In genomic region chr1:45979074-45979777, GRCh38 we compare ENCODE assay signal across 11 cellular contexts.
A peak's percentile ranks its signal among the peaks of the same experiment; 100 is the strongest.
DNase-seq lines count a peak whose midpoint lies in the region; ATAC-seq, FAIRE-seq and TF ChIP-seq lines count a peak whose summit lies in the region.
"Had no signal": no experiment of that assay in that cellular context is flagged by ENCODE, and none has a peak within 500 bp of the region (broad histone marks: within the 10 kb centered on the region; RNA-seq: fewer than 3 reads in every experiment).

No MANE protein-coding gene starts in this region.

- no peak overlapping the region for H3K27ac Mint-ChIP-seq in activated CD4-positive, alpha-beta T cell treated with anti-CD3 and anti-CD28 coated beads, Interleukin-2, amount 10 ng/mL, durations not matched to agents 24 days and 14 days

- no peak overlapping the region for H4K5ac ChIP-seq in IMR-90 (ENCODE audit: low read depth, low read length)

- no peak overlapping the region for H2AFZ ChIP-seq in IMR-90 (replicated peaks; ENCODE audit: low read length, poor library complexity)

- CTCF ChIA-PET in IMR-90 (lab: Yijun Ruan, JAX): no interaction called here

- no peak overlapping the region for H3K9ac ChIP-seq in IMR-90 (ENCODE audit: low read depth, low read length)
- no peak overlapping the region for H3K9ac ChIP-seq in duodenal mucosa (ENCODE audit: low read depth in 1 of 2, low read length in 2 of 2)

- no peak for FAIRE-seq in GM12891 (lab: Jason Lieb, UNC)
- FAIRE-seq: TTC549 had no signal

- in situ Hi-C loops in IMR-90 (cut with MboI; ENCODE audit: low sequenced_read_pairs): no loop called here

- intact Hi-C loops in IMR-90 (cut with micrococcal nuclease): no loop called here
- intact Hi-C loops in activated CD4-positive, alpha-beta T cell treated with anti-CD3 and anti-CD28 coated beads, Interleukin-2, amount 10 ng/mL, durations not matched to agents 24 days and 14 days (cut with micrococcal nuclease): no loop called here

- peaks cover 1% of the 10 kb centered on the region; the same call in 1 of the 2 replicates for H3K36me3 ChIP-seq in IMR-90 (ENCODE audit: control insufficient read depth, insufficient read depth, low read length)
- no peaks in the 10 kb centered on the region for H3K36me3 ChIP-seq in duodenal mucosa (ENCODE audit: control insufficient read depth in 1 of 2, insufficient read depth in 2 of 2, low read length in 2 of 2)

- H2AK9ac ChIP-seq in IMR-90 (replicated peaks; ENCODE audit: low read depth, low read length, poor library complexity): no peak overlapping the region

- H2BK120ac ChIP-seq in IMR-90 (ENCODE audit: low read depth, low read length): no peak overlapping the region

- H3K14ac ChIP-seq in IMR-90 (replicated peaks; ENCODE audit: low read depth, low read length): no peak overlapping the region

- no peak for TF ChIP-seq CTCF in IMR-90 (conservative IDR thresholded peaks at IDR 0.05; ENCODE audit: low read depth, low read length)

- H3K9me1 ChIP-seq in IMR-90 (ENCODE audit: insufficient read depth, low read length): no peaks in the 10 kb centered on the region

- no peak overlapping the region for H2BK15ac ChIP-seq in IMR-90 (ENCODE audit: low read depth, low read length)

- peaks cover 16 to 23% of the 10 kb centered on the region in 2 experiments; a peak in 3 of 4 replicates for H3K79me1 ChIP-seq in IMR-90 (ENCODE audit: low read depth in 1 of 2, low read length in 2 of 2)

- H3K4me3 ChIP-seq in IMR-90 (ENCODE audit: insufficient read depth, low read depth, low read length) (no peak overlapping the region), duodenal mucosa (ENCODE audit: low read depth in 1 of 2, low read length in 2 of 2) (no peak overlapping the region)

- H3K4me2 ChIP-seq in IMR-90 (ENCODE audit: low read depth, low read length): no peak overlapping the region

- ATAC-seq in IMR-90 (ENCODE audit: low read depth): peak; percentile 64
- ATAC-seq: activated T-cell treated with anti-CD3 and anti-CD28 coated beads, Interleukin-2, amount 50 U/mL, for 72 hours had no signal

- H3K18ac ChIP-seq in IMR-90 (ENCODE audit: low read depth, low read length): no peak overlapping the region

- no peaks in the 10 kb centered on the region for H3K27me3 Mint-ChIP-seq in activated CD4-positive, alpha-beta T cell treated with anti-CD3 and anti-CD28 coated beads, Interleukin-2, amount 10 ng/mL, durations not matched to agents 24 days and 14 days

- peak; percentile 77 for DNase-seq in IMR-90
- DNase-seq in NCI-H510A (lab: John Stamatoyannopoulos, UW): peak; percentile 64
- peak; percentile 85 for DNase-seq in renal cortical epithelial cell (ENCODE audit: low read depth)
- DNase-seq in GM12891 (ENCODE audit: insufficient read length, low spot score): no peak
- DNase-seq in activated CD4-positive, alpha-beta T cell treated with anti-CD3 and anti-CD28 coated beads, Interleukin-2, amount 10 ng/mL, durations not matched to agents 24 days and 14 days: no peak
- no peak for DNase-seq in OCI-M2 (lab: John Stamatoyannopoulos, UW; ENCODE audit: unreplicated experiment)
- no peak for DNase-seq in hypothalamus (lab: John Stamatoyannopoulos, UW)
- DNase-seq: activated T-cell treated with anti-CD3 and anti-CD28 coated beads, Interleukin-2, amount 50 U/mL, for 72 hours had no signal

- H3K27me3 ChIP-seq in IMR-90 (ENCODE audit: control insufficient read depth, insufficient read depth, low read length): no peaks in the 10 kb centered on the region
- H3K27me3 ChIP-seq in duodenal mucosa (ENCODE audit: control insufficient read depth in 1 of 2, insufficient read depth in 2 of 2, low read length in 2 of 2): no peaks in the 10 kb centered on the region
- H3K27me3 ChIP-seq: neutrophil had no signal

- H4K91ac ChIP-seq in IMR-90 (ENCODE audit: insufficient read depth, low read depth, low read length): no peak overlapping the region

- dilution Hi-C loops in IMR-90 (cut with HindIII; ENCODE audit: low sequenced_read_pairs, unreplicated experiment): no loop called here

- no peak overlapping the region for H2BK5ac ChIP-seq in IMR-90 (ENCODE audit: low read depth, low read length, poor library complexity, severe bottlenecking)

- POLR2A ChIA-PET in IMR-90 (lab: Charles Lee; ENCODE audit: unreplicated experiment): no interaction called here

- TF ChIP-seq RAD21 in IMR-90 (IDR thresholded peaks at IDR 0.05; ENCODE audit: low read length): no peak

- H3K36me3 Mint-ChIP-seq in activated CD4-positive, alpha-beta T cell treated with anti-CD3 and anti-CD28 coated beads, Interleukin-2, amount 10 ng/mL, durations not matched to agents 24 days and 14 days (ENCODE audit: low read depth): peaks cover 2% of the 10 kb centered on the region

- H3K27ac ChIP-seq in IMR-90 (ENCODE audit: insufficient read depth, low read length): no peak overlapping the region
- H3K27ac ChIP-seq in duodenal mucosa (ENCODE audit: low read depth, low read length): peak overlapping the region; percentile 39
- H3K27ac ChIP-seq: neutrophil had no signal

- H3K4ac ChIP-seq in IMR-90 (ENCODE audit: low read depth, low read length): no peak overlapping the region

- no peak overlapping the region for H3K56ac ChIP-seq in IMR-90 (ENCODE audit: extremely low read depth, insufficient read depth, low read length)

- no peaks in the 10 kb centered on the region for H3K4me1 Mint-ChIP-seq in activated CD4-positive, alpha-beta T cell treated with anti-CD3 and anti-CD28 coated beads, Interleukin-2, amount 10 ng/mL, durations not matched to agents 24 days and 14 days

- BruUV-seq in IMR-90 (replicated peaks; lab: Mats Ljungman, UMichigan): no TSS peak

- no peak overlapping the region for H4K8ac ChIP-seq in IMR-90 (ENCODE audit: low read depth in 2 of 2, low read length in 2 of 2)

- no peak overlapping the region for H3K23ac ChIP-seq in IMR-90 (ENCODE audit: low read depth, low read length)

- no CpG with 5 or more reads among the region's 2 CpGs for WGBS in IMR-90 (ENCODE audit: extremely low coverage in 2 of 2, insufficient read length in 1 of 2), 2 experiments

- no peaks in the 10 kb centered on the region for H3K9me3 ChIP-seq in IMR-90 (ENCODE audit: control insufficient read depth, insufficient read depth, low read length)
- no peaks in the 10 kb centered on the region for H3K9me3 ChIP-seq in duodenal mucosa (ENCODE audit: control insufficient read depth in 1 of 2, low read length in 2 of 2)
- H3K9me3 ChIP-seq: neutrophil had no signal

- no peaks in the 10 kb centered on the region for H3K4me1 ChIP-seq in IMR-90 (ENCODE audit: control insufficient read depth, insufficient read depth, low read length)
- H3K4me1 ChIP-seq in duodenal mucosa (ENCODE audit: control insufficient read depth in 1 of 2, insufficient read depth in 2 of 2, low read length in 2 of 2): peaks cover 23 to 40% of the 10 kb centered on the region in 2 donors

- TF ChIP-seq POLR2A in IMR-90 (IDR thresholded peaks at IDR 0.05; ENCODE audit: low read depth, low read length) (no peak), GM12891 (IDR thresholded peaks at IDR 0.05; ENCODE audit: low read depth, low read length) (no peak)

- no peak overlapping the region for H2AK5ac ChIP-seq in IMR-90 (ENCODE audit: low read depth, low read length)

- no peaks in the 10 kb centered on the region for H3K9me3 Mint-ChIP-seq in activated CD4-positive, alpha-beta T cell treated with anti-CD3 and anti-CD28 coated beads, Interleukin-2, amount 10 ng/mL, durations not matched to agents 24 days and 14 days
- H3K9me3 Mint-ChIP-seq: activated T-cell treated with anti-CD3 and anti-CD28 coated beads, Interleukin-2, amount 50 U/mL, for 72 hours had no signal

- no peak overlapping the region for H3K4me3 Mint-ChIP-seq in activated CD4-positive, alpha-beta T cell treated with anti-CD3 and anti-CD28 coated beads, Interleukin-2, amount 10 ng/mL, durations not matched to agents 24 days and 14 days
- H3K4me3 Mint-ChIP-seq: activated T-cell treated with anti-CD3 and anti-CD28 coated beads, Interleukin-2, amount 50 U/mL, for 72 hours had no signal

- no peaks in the 10 kb centered on the region for H4K20me1 ChIP-seq in IMR-90 (ENCODE audit: insufficient read depth, low read length)

- H2BK20ac ChIP-seq in IMR-90 (ENCODE audit: low read depth, low read length): no peak overlapping the region

TF ChIP-seq in IMR-90, 13 proteins besides CTCF, POLR2A, EP300 and RAD21:
- TF ChIP-seq NFE2L2 (IDR thresholded peaks at IDR 0.05; ENCODE audit: low read depth, low read length) (no peak), FOS (IDR thresholded peaks at IDR 0.05; ENCODE audit: low read depth, low read length) (peak; percentile 30; the same call in 1 of the 2 replicates)

TF ChIP-seq in GM12891, 5 proteins besides CTCF, POLR2A, EP300 and RAD21:
- TF ChIP-seq POU2F2 (IDR thresholded peaks at IDR 0.05; ENCODE audit: low read depth, low read length) (no peak), PAX5 (IDR thresholded peaks at IDR 0.05; ENCODE audit: insufficient read depth, low read length, severe bottlenecking) (no peak), SPI1 (IDR thresholded peaks at IDR 0.05; ENCODE audit: low read depth, low read length) (no peak), TAF1 (IDR thresholded peaks at IDR 0.05; ENCODE audit: low read depth, low read length) (no peak), POLR2AphosphoS5 (IDR thresholded peaks at IDR 0.05; ENCODE audit: low read depth, low read length) (no peak)

Comparison
In these comparisons a context has a peak if more than half of its experiments do, and no peak if none do; other contexts are left out.
1. DNase-seq: peak in IMR-90 (single experiment), NCI-H510A (single experiment) and renal cortical epithelial cell (single experiment); none in GM12891 (single experiment), activated CD4-positive, alpha-beta T cell treated with anti-CD3 and anti-CD28 coated beads, Interleukin-2, amount 10 ng/mL, durations not matched to agents 24 days and 14 days (single experiment), OCI-M2 (single experiment) and hypothalamus (0 of 51).